34 cellular contexts compared by ENCODE assay signal in the genomic region with DNA sequence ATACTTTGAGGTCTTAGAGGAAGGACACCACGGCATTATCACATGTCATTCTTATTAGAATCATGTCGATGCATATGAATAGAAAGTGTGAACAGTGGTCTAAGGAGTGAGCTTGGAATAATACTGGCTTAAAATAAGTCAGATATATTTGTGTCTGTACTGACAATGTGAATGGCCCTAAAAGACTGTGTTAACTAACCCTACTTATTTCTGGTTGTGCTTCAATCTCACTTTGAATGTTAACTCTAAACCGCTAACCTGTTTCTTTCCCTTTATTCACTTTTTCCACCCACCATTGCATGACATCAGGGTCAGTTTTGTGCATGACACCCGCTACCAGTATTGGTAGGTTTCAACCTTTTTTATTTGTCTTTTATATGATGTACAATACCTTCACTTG.
"Had no signal": no experiment of that assay in that cellular context is flagged by ENCODE, and none has a peak within 500 bp of the region (broad histone marks: within the 10 kb centered on the region; RNA-seq: fewer than 3 reads in every experiment).

No MANE protein-coding gene starts in this region.

- H3K9me3 ChIP-seq: adrenal gland, body of pancreas, breast epithelium had no signal

- DNase-seq: activated B cell treated with CpG ODN at 0.5 μM for 24 hours; activated CD4-positive, alpha-beta memory T cell treated with anti-CD3 and anti-CD28 coated beads for 36 hours; activated CD4-positive, alpha-beta T cell treated with anti-CD3 and anti-CD28 coated beads for 4 hours; activated CD4-positive, alpha-beta T cell treated with anti-CD3 and anti-CD28 coated beads, Interleukin-2, amount 50 U/mL, for 1 hour; activated CD4-positive, alpha-beta T cell treated with anti-CD3 and anti-CD28 coated beads, Interleukin-2, amount 50 U/mL, for 4 hours; activated CD4-positive, CD25-positive, alpha-beta regulatory T cell treated with anti-CD3 and anti-CD28 coated beads, Interleukin-2, amount 50 U/mL, for 72 hours; activated CD8-positive, alpha-beta memory T cell treated with anti-CD3 and anti-CD28 coated beads, Interleukin-2, amount 50 U/mL, for 4 hours; activated CD8-positive, alpha-beta T cell treated with anti-CD3 and anti-CD28 coated beads for 36 hours; activated effector memory CD4-positive, alpha-beta T cell treated with Interleukin-2 at 50 U/mL for 16 hours; activated gamma-delta T cell; activated naive CD4-positive, alpha-beta T cell treated with anti-CD3 and anti-CD28 coated beads, Interleukin-2, amount 10 ng/mL, durations not matched to agents 7 days and 5 days; activated naive CD4-positive, alpha-beta T cell treated with Interleukin-2 at 50 U/mL for 16 hours; activated T-cell treated with anti-CD3 and anti-CD28 coated beads for 4 hours; activated T-cell treated with anti-CD3 and anti-CD28 coated beads, Interleukin-2, amount 50 U/mL, for 1 hour; activated T-cell treated with anti-CD3 and anti-CD28 coated beads, Interleukin-2, amount 50 U/mL, for 4 hours; activated T-cell treated with anti-CD3 and anti-CD28 coated beads, Interleukin-2, amount 50 U/mL, for 72 hours; adrenal gland; amniotic stem cell; aorta; body of pancreas; brain microvascular endothelial cell; central memory CD4-positive, alpha-beta T cell; SW 1271; T-helper 1 cell; T-helper 2 cell; T-helper 9 cell had no signal

- H3K4me1 ChIP-seq: body of pancreas, breast epithelium had no signal

- H3K4me3 ChIP-seq: adrenal gland, body of pancreas, breast epithelium had no signal

- H3K27ac ChIP-seq: adrenal gland, body of pancreas, brain microvascular endothelial cell, breast epithelium, VCaP had no signal

- H3K36me3 ChIP-seq: breast epithelium had no signal

- H3K27me3 ChIP-seq: adrenal gland, body of pancreas, brain microvascular endothelial cell, breast epithelium had no signal

- H3K27ac Mint-ChIP-seq: activated B cell treated with CpG ODN at 0.5 μM for 24 hours; activated CD4-positive, alpha-beta memory T cell treated with anti-CD3 and anti-CD28 coated beads for 36 hours; activated CD8-positive, alpha-beta T cell treated with anti-CD3 and anti-CD28 coated beads for 36 hours; activated naive CD4-positive, alpha-beta T cell treated with anti-CD3 and anti-CD28 coated beads, Interleukin-2, amount 10 ng/mL, durations not matched to agents 7 days and 5 days; activated naive CD8-positive, alpha-beta T cell; activated T-cell treated with anti-CD3 and anti-CD28 coated beads, Interleukin-2, amount 50 U/mL, for 72 hours; activated T-helper 1 cell treated with anti-CD3 and anti-CD28 coated beads, Interleukin-12 subunit alpha, Interleukin-12 subunit beta, Interleukin-2, Interleukin-4 antibody, amounts not matched to agents 30 ng/mL and 10 ng/mL and 1 ng/mL, durations not matched to agents 14 hours and 24 hours and 36 hours; activated T-helper 2 cell treated with anti-CD3 and anti-CD28 coated beads, Interferon-gamma antibody, Interleukin-2, Interleukin-4, amounts not matched to agents 10 μg/mL and 5 μg/mL and 100 μg/mL, durations not matched to agents 14 hours and 24 hours and 36 hours; T-helper 2 cell treated with Interferon-gamma antibody and Interleukin-4, amounts not matched to agents 5 μg/mL and 100 μg/mL, for 36 hours had no signal

- H3K27me3 Mint-ChIP-seq: activated B cell treated with CpG ODN at 0.5 μM for 24 hours; activated CD4-positive, alpha-beta memory T cell treated with anti-CD3 and anti-CD28 coated beads for 36 hours; activated CD8-positive, alpha-beta T cell treated with anti-CD3 and anti-CD28 coated beads for 36 hours; activated naive CD4-positive, alpha-beta T cell treated with anti-CD3 and anti-CD28 coated beads, Interleukin-2, amount 10 ng/mL, durations not matched to agents 7 days and 5 days; activated naive CD4-positive, alpha-beta T cell treated with anti-CD3 and anti-CD28 coated beads, Interleukin-2, amount 50 U/mL, for 24 hours; activated naive CD8-positive, alpha-beta T cell had no signal

- H3K36me3 Mint-ChIP-seq: activated naive CD4-positive, alpha-beta T cell treated with anti-CD3 and anti-CD28 coated beads, Interleukin-2, amount 10 ng/mL, durations not matched to agents 7 days and 5 days had no signal

- H3K4me3 Mint-ChIP-seq: activated B cell treated with CpG ODN at 0.5 μM for 24 hours; activated CD4-positive, alpha-beta memory T cell treated with anti-CD3 and anti-CD28 coated beads for 36 hours; activated CD8-positive, alpha-beta T cell treated with anti-CD3 and anti-CD28 coated beads for 36 hours; activated naive CD4-positive, alpha-beta T cell treated with anti-CD3 and anti-CD28 coated beads, Interleukin-2, amount 10 ng/mL, durations not matched to agents 7 days and 5 days; activated naive CD4-positive, alpha-beta T cell treated with anti-CD3 and anti-CD28 coated beads, Interleukin-2, amount 50 U/mL, for 24 hours; activated naive CD8-positive, alpha-beta T cell; activated T-cell treated with anti-CD3 and anti-CD28 coated beads, Interleukin-2, amount 50 U/mL, for 4 hours; activated T-cell treated with anti-CD3 and anti-CD28 coated beads, Interleukin-2, amount 50 U/mL, for 72 hours; activated T-helper 1 cell treated with anti-CD3 and anti-CD28 coated beads, Interleukin-12 subunit alpha, Interleukin-12 subunit beta, Interleukin-2, Interleukin-4 antibody, amounts not matched to agents 30 ng/mL and 10 ng/mL and 1 ng/mL, durations not matched to agents 14 hours and 24 hours and 36 hours; T-helper 1 cell treated with Interleukin-12 subunit alpha and Interleukin-12 subunit beta and Interleukin-4 antibody, amounts not matched to agents 30 μg/mL and 1 μg/mL, for 36 hours; T-helper 2 cell treated with Interferon-gamma antibody and Interleukin-4, amounts not matched to agents 5 μg/mL and 100 μg/mL, for 36 hours had no signal

- ATAC-seq: activated CD8-positive, alpha-beta T cell treated with anti-CD3 and anti-CD28 coated beads for 36 hours; activated T-cell treated with anti-CD3 and anti-CD28 coated beads, Interleukin-2, amount 50 U/mL, for 4 hours; body of pancreas had no signal

- H3K9me3 Mint-ChIP-seq: activated B cell treated with CpG ODN at 0.5 μM for 24 hours; activated CD4-positive, alpha-beta memory T cell treated with anti-CD3 and anti-CD28 coated beads for 36 hours; activated CD8-positive, alpha-beta T cell treated with anti-CD3 and anti-CD28 coated beads for 36 hours; activated naive CD4-positive, alpha-beta T cell treated with anti-CD3 and anti-CD28 coated beads, Interleukin-2, amount 10 ng/mL, durations not matched to agents 7 days and 5 days; activated naive CD4-positive, alpha-beta T cell treated with anti-CD3 and anti-CD28 coated beads, Interleukin-2, amount 50 U/mL, for 24 hours; activated T-cell treated with anti-CD3 and anti-CD28 coated beads, Interleukin-2, amount 50 U/mL, for 4 hours; activated T-cell treated with anti-CD3 and anti-CD28 coated beads, Interleukin-2, amount 50 U/mL, for 72 hours; activated T-helper 1 cell treated with anti-CD3 and anti-CD28 coated beads, Interleukin-12 subunit alpha, Interleukin-12 subunit beta, Interleukin-2, Interleukin-4 antibody, amounts not matched to agents 30 ng/mL and 10 ng/mL and 1 ng/mL, durations not matched to agents 14 hours and 24 hours and 36 hours; activated T-helper 2 cell treated with anti-CD3 and anti-CD28 coated beads, Interferon-gamma antibody, Interleukin-2, Interleukin-4, amounts not matched to agents 10 μg/mL and 5 μg/mL and 100 μg/mL, durations not matched to agents 14 hours and 24 hours and 36 hours; T-helper 1 cell treated with Interleukin-12 subunit alpha and Interleukin-12 subunit beta and Interleukin-4 antibody, amounts not matched to agents 30 μg/mL and 1 μg/mL, for 36 hours; T-helper 2 cell treated with Interferon-gamma antibody and Interleukin-4, amounts not matched to agents 5 μg/mL and 100 μg/mL, for 36 hours had no signal
